ENCODE assay signal across 1 cellular context in genomic region chr4:169079942-169080827, GRCh38.
TF ChIP-seq lines count a peak whose summit lies in the region.

No MANE protein-coding gene starts in this region.

TF ChIP-seq in SK-N-SH, 30 proteins besides CTCF, POLR2A, EP300 and RAD21 (continued from another document):
- TF ChIP-seq ZBTB33 (IDR thresholded peaks at IDR 0.05; ENCODE audit: borderline replicate concordance, low read depth) = 0 out of 2 replicates have a peak, but pooled peaks have one; percentile 30
- TF ChIP-seq USF2 (IDR thresholded peaks at IDR 0.05; ENCODE audit: borderline replicate concordance, low read depth, low read length) = no peak
- no peak for TF ChIP-seq SMC3 (IDR thresholded peaks at IDR 0.05; ENCODE audit: low read depth, low read length)
